In genomic region chr2:212957184-212957583, GRCh38 we compare ENCODE assay signal across 2 cellular contexts.
TF ChIP-seq lines count a peak whose summit lies in the region.

No MANE protein-coding gene starts in this region.

TF ChIP-seq in SK-N-SH, 30 proteins besides CTCF, POLR2A, EP300 and RAD21 (continued from another document):
- TF ChIP-seq CHD2 (IDR thresholded peaks at IDR 0.05; ENCODE audit: low read length, partially characterized antibody) (no peak), FOXM1 (IDR thresholded peaks at IDR 0.05; ENCODE audit: low read depth) (no peak), EZH2phosphoT487 (IDR thresholded peaks at IDR 0.05; ENCODE audit: borderline replicate concordance, low read depth) (no peak)

TF ChIP-seq in SK-N-SH treated with all-trans-retinoic acid at 6 μM for 48 hours, 23 proteins besides CTCF, POLR2A, EP300 and RAD21 (continued from another document):
- TF ChIP-seq ESRRG (CRISPR knock-in tag; IDR thresholded peaks at IDR 0.05) (no peak), OSR1 (CRISPR knock-in tag; IDR thresholded peaks at IDR 0.05) (no peak), TCF4 (CRISPR knock-in tag; IDR thresholded peaks at IDR 0.05; ENCODE audit: borderline replicate concordance) (no peak)
TF ChIP-seq in SK-N-SH treated with all-trans-retinoic acid at 6 μM for 48 hours: peak in this region for 0.
